17 cellular contexts compared by ENCODE assay signal in genomic region chr1:5906116-5906515, GRCh38.
"Had no signal": no experiment of that assay in that cellular context is flagged by ENCODE, and none has a peak within 500 bp of the region (broad histone marks: within the 10 kb centered on the region; RNA-seq: fewer than 3 reads in every experiment).

No MANE protein-coding gene starts in this region.

- ATAC-seq: gastrocnemius medialis, heart right ventricle, left cardiac atrium, sciatic nerve had no signal

- H3K27ac Mint-ChIP-seq: naive B cell, nephron had no signal

- H3K4me1 ChIP-seq: colonic mucosa, esophagus muscularis mucosa, gastrocnemius medialis, heart right ventricle, suprapubic skin, thyroid gland, upper lobe of left lung, vagina had no signal

- H3K4me3 ChIP-seq: colonic mucosa, esophagus muscularis mucosa, gastrocnemius medialis, heart right ventricle, suprapubic skin, thyroid gland, upper lobe of left lung, vagina had no signal

- H3K27ac ChIP-seq: colonic mucosa, epithelial cell of prostate, esophagus muscularis mucosa, gastrocnemius medialis, heart right ventricle, suprapubic skin, thyroid gland, upper lobe of left lung, vagina had no signal

- H3K4me3 Mint-ChIP-seq: naive B cell, nephron had no signal

- H3K9me3 ChIP-seq: colonic mucosa, esophagus muscularis mucosa, gastrocnemius medialis, heart right ventricle, suprapubic skin, thyroid gland, upper lobe of left lung, vagina had no signal

- DNase-seq: effector memory CD4-positive, alpha-beta T cell; gastrocnemius medialis; heart right ventricle; hypothalamus; left cardiac atrium; mesendoderm; naive B cell; stimulated activated naive CD4-positive, alpha-beta T cell treated with Interleukin-2 at 50 U/mL for 16 hours; thyroid gland; upper lobe of left lung had no signal

- H3K36me3 Mint-ChIP-seq: naive B cell had no signal

- H3K9me3 Mint-ChIP-seq: naive B cell, nephron had no signal

- H3K4me1 Mint-ChIP-seq: naive B cell, nephron had no signal

- H3K36me3 ChIP-seq: colonic mucosa had no signal

- H3K27me3 Mint-ChIP-seq: naive B cell had no signal

- H3K27me3 ChIP-seq: colonic mucosa, esophagus muscularis mucosa, gastrocnemius medialis, heart right ventricle, suprapubic skin, thyroid gland, upper lobe of left lung, vagina had no signal
